In the genomic region with DNA sequence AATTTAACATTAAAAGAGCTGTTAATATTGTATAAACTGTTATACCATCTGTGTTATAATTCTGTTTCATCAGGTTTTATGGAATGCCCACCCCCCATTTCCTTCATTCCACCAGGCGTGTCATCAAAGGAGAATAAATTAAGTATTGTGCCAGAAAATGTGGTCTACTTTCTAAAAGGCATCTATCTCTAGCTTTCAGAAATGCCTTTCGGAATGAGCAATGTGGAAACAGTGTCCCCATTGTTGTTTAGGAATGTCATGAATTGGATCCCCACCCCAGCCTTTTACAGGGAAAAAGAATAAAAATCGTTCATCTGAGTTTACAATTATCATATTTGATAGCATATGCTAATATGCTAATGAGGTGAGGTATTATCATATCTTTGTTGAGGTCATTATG, we compare ENCODE assay signal across 21 cellular contexts. TPM values are rescaled to one million over a fixed set of nuclear protein-coding genes. Genes with fewer than 3 reads are reported as not detected.
DNase-seq lines count a peak whose midpoint lies in the region; TF ChIP-seq lines count a peak whose summit lies in the region.
"Had no signal": no experiment of that assay in that cellular context is flagged by ENCODE, and none has a peak within 500 bp of the region (broad histone marks: within the 10 kb centered on the region; RNA-seq: fewer than 3 reads in every experiment).

No MANE protein-coding gene starts in this region.

- TF ChIP-seq CTCF in endodermal cell (conservative IDR thresholded peaks at IDR 0.05): no peak
- no peak for TF ChIP-seq CTCF in neural crest cell (conservative IDR thresholded peaks at IDR 0.05)
- TF ChIP-seq CTCF in lower leg skin (IDR thresholded peaks at IDR 0.05): no peak

- H3K14ac ChIP-seq in trophoblast cell (ENCODE audit: low read length): no peak overlapping the region

- H3K4me1 ChIP-seq in HUES64 (ENCODE audit: insufficient read depth, low read length) (peaks cover 64% of the 10 kb centered on the region), endodermal cell (ENCODE audit: control insufficient read depth, insufficient read depth, low read length) (peaks cover 6% of the 10 kb centered on the region), trophoblast cell (ENCODE audit: control insufficient read depth in 1 of 2, insufficient read depth in 2 of 2, low read length in 2 of 2) (no peaks in the 10 kb centered on the region)

- H3K79me2 ChIP-seq in trophoblast cell (ENCODE audit: control insufficient read depth, insufficient read depth, low read length, poor library complexity): no peaks in the 10 kb centered on the region

- H3K9me3 Mint-ChIP-seq in endodermal cell (peaks cover 3% of the 10 kb centered on the region), neural crest cell (peaks cover 3% of the 10 kb centered on the region)
- H3K9me3 Mint-ChIP-seq: CD8-positive, alpha-beta T cell had no signal

- H3K4me1 Mint-ChIP-seq in endodermal cell (peaks cover 32% of the 10 kb centered on the region), neural crest cell (peaks cover 65% of the 10 kb centered on the region)

- peak overlapping the region; percentile 88 for H3K27ac ChIP-seq in HUES64 (ENCODE audit: low read depth, low read length)
- H3K27ac ChIP-seq in endodermal cell (ENCODE audit: low read depth, low read length): peak overlapping the region; percentile 81
- H3K27ac ChIP-seq in trophoblast cell (ENCODE audit: low read depth, low read length): no peak overlapping the region
- H3K27ac ChIP-seq: BLaER1, KMS-11 had no signal

- no peak overlapping the region for H3K18ac ChIP-seq in trophoblast cell (ENCODE audit: low read length)

- no peak overlapping the region for H2AK5ac ChIP-seq in trophoblast cell (ENCODE audit: low read length)

- H2BK120ac ChIP-seq in trophoblast cell (ENCODE audit: insufficient read depth, low read length, poor library complexity): no peak overlapping the region

- no peak overlapping the region for H4K12ac ChIP-seq in trophoblast cell (ENCODE audit: low read depth, low read length)

- H3K36me3 ChIP-seq in HUES64 (ENCODE audit: insufficient read depth, low read length): no peaks in the 10 kb centered on the region
- no peaks in the 10 kb centered on the region for H3K36me3 ChIP-seq in endodermal cell (ENCODE audit: control insufficient read depth, insufficient read depth, low read length)
- no peaks in the 10 kb centered on the region for H3K36me3 ChIP-seq in trophoblast cell (ENCODE audit: control insufficient read depth in 1 of 2, insufficient read depth in 2 of 2, low read length in 2 of 2)
- H3K36me3 ChIP-seq: BLaER1 had no signal

- no peak overlapping the region for H3K9ac ChIP-seq in HUES64 (ENCODE audit: low read depth, low read length)
- H3K9ac ChIP-seq in endodermal cell (ENCODE audit: extremely low read depth, low read length, poor library complexity, severe bottlenecking): no peak overlapping the region
- no peak overlapping the region for H3K9ac ChIP-seq in trophoblast cell (ENCODE audit: low read length)
- H3K9ac ChIP-seq: BLaER1, KMS-11, SK-N-SH had no signal

- no peaks in the 10 kb centered on the region for H3K9me3 ChIP-seq in HUES64 (ENCODE audit: insufficient read depth, low read depth, low read length)
- no peaks in the 10 kb centered on the region for H3K9me3 ChIP-seq in endodermal cell (ENCODE audit: control insufficient read depth, low read length)
- H3K9me3 ChIP-seq in trophoblast cell (ENCODE audit: insufficient read depth, low read depth, low read length): no peaks in the 10 kb centered on the region
- H3K9me3 ChIP-seq: BLaER1, SK-N-SH had no signal

- H3K4me2 ChIP-seq in trophoblast cell (ENCODE audit: low read length): no peak overlapping the region
- H3K4me2 ChIP-seq: BLaER1, KMS-11, SK-N-SH had no signal

- intact Hi-C loops in lower leg skin (cut with DNase I; ENCODE audit: low total_unique reads): no loop called here

- no peaks in the 10 kb centered on the region for H3K79me1 ChIP-seq in trophoblast cell (ENCODE audit: low read length)

- H3K4ac ChIP-seq in trophoblast cell (ENCODE audit: low read depth, low read length): no peak overlapping the region

- H3K36me3 Mint-ChIP-seq in endodermal cell (ENCODE audit: low read depth) (no peaks in the 10 kb centered on the region), neural crest cell (ENCODE audit: low read depth) (no peaks in the 10 kb centered on the region)
- H3K36me3 Mint-ChIP-seq: CD8-positive, alpha-beta T cell had no signal

- DNase-seq in COLO829 (ENCODE audit: low spot score) (peak; percentile 78), endodermal cell (no peak), neural crest cell (ENCODE audit: low read depth, low spot score) (no peak), trophoblast cell (no peak), HuH-7.5 (ENCODE audit: low spot score) (no peak), lower leg skin (ENCODE audit: low spot score in 2 of 2) (no peak), NCI-H1417 (lab: John Stamatoyannopoulos, UW) (no peak)
- DNase-seq: CD8-positive, alpha-beta T cell; DND-41; HCEC 1CT; NCI-H2081 treated with DMSO at 0.1 percent for 48 hours; NCI-H510A; NCI-H82; Right ventricle myocardium superior; SK-N-SH had no signal

- no peak overlapping the region for H3K23ac ChIP-seq in trophoblast cell (ENCODE audit: low read length)

- H3K4me3 ChIP-seq in HUES64 (ENCODE audit: low read length): 0 out of 2 replicates have a peak overlapping the region, but pooled peaks have one; percentile 15
- no peak overlapping the region for H3K4me3 ChIP-seq in endodermal cell (ENCODE audit: low read length)
- H3K4me3 ChIP-seq in trophoblast cell (ENCODE audit: low read depth, low read length): no peak overlapping the region
- no peak overlapping the region for H3K4me3 ChIP-seq in lower leg skin (ENCODE audit: low read depth, poor library complexity, severe bottlenecking)
- H3K4me3 ChIP-seq: BLaER1 had no signal

- H3K4me3 Mint-ChIP-seq in endodermal cell (no peak overlapping the region), neural crest cell (peak overlapping the region; percentile 50)
- H3K4me3 Mint-ChIP-seq: CD8-positive, alpha-beta T cell had no signal

- 67% methylated on average over 1 of the region's 3 CpGs for WGBS in HUES64
- WGBS in endodermal cell (ENCODE audit: insufficient coverage in 1 of 2, insufficient read length in 1 of 2), 2 experiments: 68% methylated on average over 2 of the region's 3 CpGs; no CpG with 5 or more reads in 1 of the 2 experiments
- no CpG with 5 or more reads among the region's 3 CpGs for WGBS in trophoblast cell (ENCODE audit: extremely low coverage, insufficient coverage, insufficient read length)
- 53 to 54% methylated on average over 3 of the region's 3 CpGs for WGBS in lower leg skin, 2 donors

- H2BK12ac ChIP-seq in trophoblast cell (ENCODE audit: low read length): no peak overlapping the region

- H3K27ac Mint-ChIP-seq in endodermal cell (no peak overlapping the region), neural crest cell (ENCODE audit: unreplicated experiment) (peak overlapping the region; percentile 91)
- H3K27ac Mint-ChIP-seq: CD8-positive, alpha-beta T cell had no signal

- no peak for TF ChIP-seq POLR2A in lower leg skin (IDR thresholded peaks at IDR 0.05)

- H3K27me3 ChIP-seq in HUES64 (ENCODE audit: insufficient read depth, low read length) (no peaks in the 10 kb centered on the region), endodermal cell (ENCODE audit: control insufficient read depth, insufficient read depth, low read length, poor library complexity, severe bottlenecking) (no peaks in the 10 kb centered on the region), trophoblast cell (ENCODE audit: insufficient read depth, low read length) (no peaks in the 10 kb centered on the region)

- H4K91ac ChIP-seq in trophoblast cell (ENCODE audit: low read depth, low read length): no peak overlapping the region

- H4K8ac ChIP-seq in trophoblast cell (ENCODE audit: low read depth, low read length): no peak overlapping the region

- no peak overlapping the region for H2AFZ ChIP-seq in trophoblast cell (ENCODE audit: insufficient read depth, low read length, poor library complexity)

- H3K27me3 Mint-ChIP-seq in endodermal cell (ENCODE audit: insufficient read depth): no peaks in the 10 kb centered on the region
- no peaks in the 10 kb centered on the region for H3K27me3 Mint-ChIP-seq in neural crest cell (ENCODE audit: low read depth)

- H2BK5ac ChIP-seq in trophoblast cell (ENCODE audit: low read depth, low read length, poor library complexity): no peak overlapping the region

RNA-seq across cellular contexts. Expression of gene CCDC160, which starts 56.4 kb away (rescaled TPM):
- 7.9 TPM for polyA plus RNA-seq in HUES64 (2013, experiment 1 of 2)
- 14.6 TPM for polyA plus RNA-seq in HUES64 (2013, experiment 2 of 2)
- total RNA-seq in endodermal cell (1 to 10 TPM; 2.9 to 4.7 TPM), neural crest cell (8.5 and 9.1 TPM in 2 replicates), lower leg skin (1 to 10 TPM in 1 of 4 donors, under 1 TPM in 3; 0.25 to 2.1 (median 0.51) TPM)
- 29.2 TPM for polyA plus RNA-seq in endodermal cell (2013, experiment 1 of 2)
- 30.4 TPM for polyA plus RNA-seq in endodermal cell (2013, experiment 2 of 2)
- 2.0 and 2.2 TPM in 2 replicates for polyA plus RNA-seq in trophoblast cell (2013)
- total RNA-seq: A172; CD8-positive, alpha-beta T cell; HepG2; M059J; Right ventricle myocardium superior had no signal
- polyA plus RNA-seq: HepG2, SK-N-SH had no signal
